In the genomic region with DNA sequence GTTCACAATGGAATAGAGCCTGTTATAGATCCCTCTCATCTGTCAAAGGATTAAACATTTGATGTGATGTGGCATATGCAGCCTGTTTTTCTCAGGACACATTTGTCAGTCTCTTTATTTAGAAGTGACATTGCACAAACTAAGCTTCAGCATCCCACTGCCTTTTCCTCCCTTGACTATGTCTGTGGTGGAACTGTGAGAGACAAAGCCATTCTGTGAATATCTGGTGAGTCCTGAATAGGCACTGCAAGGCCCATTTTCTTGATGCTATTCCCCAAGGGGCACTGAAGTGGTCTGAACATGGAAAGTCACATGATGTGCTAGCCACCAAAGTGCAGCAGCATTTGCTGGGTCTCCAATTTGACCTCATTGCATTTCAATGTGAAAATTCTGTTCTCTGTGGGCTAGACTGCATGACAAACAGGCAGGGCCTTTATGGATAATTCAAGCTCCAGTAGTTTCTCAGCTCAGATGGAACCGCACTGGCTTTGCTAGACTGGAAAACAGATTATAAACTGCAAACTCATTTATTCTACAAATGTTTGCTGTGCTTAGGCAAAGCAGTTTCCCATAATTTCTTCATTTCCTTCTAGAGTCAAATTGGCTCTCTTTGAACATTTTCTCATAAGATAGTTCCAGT, we compare ENCODE assay signal across 14 cellular contexts.
A peak's percentile ranks its signal among the peaks of the same experiment; 100 is the strongest.
DNase-seq lines count a peak whose midpoint lies in the region; ATAC-seq and TF ChIP-seq lines count a peak whose summit lies in the region.
"Had no signal": no experiment of that assay in that cellular context is flagged by ENCODE, and none has a peak within 500 bp of the region (broad histone marks: within the 10 kb centered on the region; RNA-seq: fewer than 3 reads in every experiment).

No MANE protein-coding gene starts in this region.

- peak; percentile 55 for DNase-seq in Ammon's horn (ENCODE audit: low spot score)
- peak; percentile 6 for DNase-seq in cerebellar cortex (ENCODE audit: low spot score)
- peak; percentile 20 for DNase-seq in kidney tubule cell (ENCODE audit: low spot score)
- DNase-seq in renal cortical epithelial cell (ENCODE audit: low read depth), result peak; percentile 57
- DNase-seq in T-helper 2 cell, result no peak
- no peak for DNase-seq in activated CD8-positive, alpha-beta memory T cell treated with anti-CD3 and anti-CD28 coated beads, Interleukin-2, amount 50 U/mL, for 48 hours
- DNase-seq in omental fat pad (ENCODE audit: low spot score), result no peak
- DNase-seq: CD4-positive, alpha-beta memory T cell; DMS153; GOT3; NCI-H1436; NCI-H2171 treated with DMSO at 0.1 percent for 48 hours; NCI-H446 treated with DMSO at 0.1 percent for 48 hours had no signal

- no peak for TF ChIP-seq CTCF in omental fat pad (IDR thresholded peaks at IDR 0.05)

- no peak for ATAC-seq in omental fat pad (ENCODE audit: low FRiP score)
- ATAC-seq: HCT116 had no signal

Comparison
In these comparisons a context has a peak if more than half of its experiments do, and no peak if none do; other contexts are left out.
1. DNase-seq: peak in Ammon's horn (single experiment), cerebellar cortex (single experiment), kidney tubule cell (single experiment) and renal cortical epithelial cell (single experiment); none in T-helper 2 cell (0 of 5), activated CD8-positive, alpha-beta memory T cell treated with anti-CD3 and anti-CD28 coated beads, Interleukin-2, amount 50 U/mL, for 48 hours (single experiment) and omental fat pad (single experiment).